In the genomic region with DNA sequence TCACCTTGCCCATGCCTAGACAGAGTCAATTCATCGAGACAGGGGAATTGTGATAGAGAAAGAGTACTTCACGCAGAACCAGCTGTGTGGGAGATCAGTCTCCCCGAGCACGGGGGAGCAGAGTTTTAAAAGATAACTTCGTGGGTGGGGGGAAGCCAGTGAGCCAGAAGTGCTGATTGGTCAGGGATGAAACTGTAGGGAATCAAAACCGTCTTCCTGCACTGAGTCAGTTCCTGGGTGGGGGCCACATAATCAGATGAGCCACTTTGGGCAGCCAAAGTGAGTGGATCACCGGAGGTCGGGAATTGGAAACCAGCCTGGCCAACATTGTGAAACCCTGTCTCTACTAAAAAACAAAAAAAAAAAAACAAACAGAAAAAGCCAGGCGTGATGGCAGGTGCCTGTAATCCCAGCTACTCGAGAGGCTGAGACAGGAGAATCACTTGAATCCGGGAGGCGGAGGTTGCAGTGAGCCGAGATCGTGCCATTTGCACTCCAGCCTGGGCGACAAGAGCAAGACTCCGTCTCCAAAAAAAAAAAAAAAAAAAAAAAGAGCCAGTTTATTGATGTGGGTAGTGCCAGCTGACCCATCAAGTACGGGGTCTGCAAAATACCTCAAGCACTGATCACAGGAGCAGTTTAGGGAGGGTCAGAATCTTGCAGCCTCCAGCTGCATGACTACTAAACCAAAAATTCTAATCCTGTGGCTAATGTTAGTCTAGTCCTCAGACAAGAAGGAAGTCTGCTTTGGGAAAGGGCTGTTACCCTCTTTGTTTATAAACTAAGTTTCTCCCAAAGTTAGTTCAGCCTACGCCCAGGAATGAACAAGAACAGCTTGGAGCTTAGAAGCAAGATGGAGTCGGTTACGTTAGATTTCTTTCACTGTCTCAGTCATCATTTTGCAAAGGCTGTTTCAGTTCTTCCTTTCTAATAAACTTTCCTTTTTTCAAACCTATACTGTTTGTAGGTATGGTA, we compare ENCODE assay signal across 9 cellular contexts. TPM values are rescaled to one million over a fixed set of nuclear protein-coding genes. Genes with fewer than 3 reads are reported as not detected.
DNase-seq lines count a peak whose midpoint lies in the region; ATAC-seq and TF ChIP-seq lines count a peak whose summit lies in the region.
"Had no signal": no experiment of that assay in that cellular context is flagged by ENCODE, and none has a peak within 500 bp of the region (broad histone marks: within the 10 kb centered on the region; RNA-seq: fewer than 3 reads in every experiment).

No MANE protein-coding gene starts in this region.

- POLR2A ChIA-PET in WTC11 (lab: Charles Lee): interaction anchor here (0.7 to 1.0 kb wide), 2 partner anchors 17 to 96 kb away, joined by 3 to 8 read pairs; no protein-coding TSS in a partner anchor

- peaks cover 76% of the 10 kb centered on the region for H3K4me1 Mint-ChIP-seq in activated CD8-positive, alpha-beta memory T cell treated with anti-CD3 and anti-CD28 coated beads, Interleukin-2, amount 10 ng/mL, durations not matched to agents 7 days and 5 days
- H3K4me1 Mint-ChIP-seq in WTC11: peaks cover 80% of the 10 kb centered on the region

- peak overlapping the region; percentile 16 for H3K4me3 Mint-ChIP-seq in activated CD8-positive, alpha-beta memory T cell treated with anti-CD3 and anti-CD28 coated beads, Interleukin-2, amount 10 ng/mL, durations not matched to agents 7 days and 5 days
- H3K4me3 Mint-ChIP-seq in WTC11: peak overlapping the region; percentile 55

- H3K9me3 Mint-ChIP-seq in activated CD8-positive, alpha-beta memory T cell treated with anti-CD3 and anti-CD28 coated beads, Interleukin-2, amount 10 ng/mL, durations not matched to agents 7 days and 5 days (ENCODE audit: low read depth): no peaks in the 10 kb centered on the region
- H3K9me3 Mint-ChIP-seq in WTC11: no peaks in the 10 kb centered on the region

- H3K36me3 Mint-ChIP-seq in activated CD8-positive, alpha-beta memory T cell treated with anti-CD3 and anti-CD28 coated beads, Interleukin-2, amount 10 ng/mL, durations not matched to agents 7 days and 5 days: peaks cover 35% of the 10 kb centered on the region
- no peaks in the 10 kb centered on the region for H3K36me3 Mint-ChIP-seq in WTC11

- no peaks in the 10 kb centered on the region for H3K27me3 Mint-ChIP-seq in activated CD8-positive, alpha-beta memory T cell treated with anti-CD3 and anti-CD28 coated beads, Interleukin-2, amount 10 ng/mL, durations not matched to agents 7 days and 5 days
- no peaks in the 10 kb centered on the region; the same call in 1 of the 2 replicates for H3K27me3 Mint-ChIP-seq in WTC11 (ENCODE audit: low read depth)

- DNase-seq in activated CD8-positive, alpha-beta memory T cell treated with anti-CD3 and anti-CD28 coated beads, Interleukin-2, amount 10 ng/mL, durations not matched to agents 7 days and 5 days: no peak
- no peak for DNase-seq in activated CD8-positive, alpha-beta memory T cell treated with anti-CD3 and anti-CD28 coated beads for 24 hours
- DNase-seq in WTC11 (ENCODE audit: low spot score) (peak; percentile 21), fibroblast of gingiva (ENCODE audit: low read depth) (peak; percentile 56), AML-193 (lab: John Stamatoyannopoulos, UW) (no peak)
- peak; percentile 20 to 66 for DNase-seq in stimulated activated CD4-positive, alpha-beta T cell treated with anti-CD3 and anti-CD28 coated beads, Interleukin-4, amount 100 ng/mL, for 4 hours
- DNase-seq: activated gamma-delta T cell treated with Interleukin-2 at 50 U/mL for 16 hours had no signal

- peak overlapping the region; percentile 58 for H3K27ac Mint-ChIP-seq in activated CD8-positive, alpha-beta memory T cell treated with anti-CD3 and anti-CD28 coated beads, Interleukin-2, amount 10 ng/mL, durations not matched to agents 7 days and 5 days
- H3K27ac Mint-ChIP-seq in WTC11: peak overlapping the region; percentile 99

- no peak for TF ChIP-seq CTCF in WTC11 (IDR thresholded peaks at IDR 0.05)

- CTCF ChIA-PET in activated CD8-positive, alpha-beta memory T cell treated with anti-CD3 and anti-CD28 coated beads, Interleukin-2, amount 10 ng/mL, durations not matched to agents 7 days and 5 days (lab: Charles Lee): interaction anchor here (1.2 to 1.9 kb wide), 2 partner anchors 84 to 103 kb away, joined by 3 to 9 read pairs; no protein-coding TSS in a partner anchor
- CTCF ChIA-PET in WTC11 (lab: Charles Lee): interaction anchor here (1.4 kb wide), 1 partner anchor 84 kb away, joined by 3 read pairs; no protein-coding TSS in a partner anchor

- ATAC-seq in activated CD8-positive, alpha-beta memory T cell treated with anti-CD3 and anti-CD28 coated beads, Interleukin-2, amount 10 ng/mL, durations not matched to agents 7 days and 5 days: no peak
- ATAC-seq in WTC11 (no peak), GM19463 (IDR thresholded peaks at IDR 0.05; ENCODE audit: unreplicated experiment) (no peak), HG02938 (IDR thresholded peaks at IDR 0.05; ENCODE audit: unreplicated experiment) (no peak)

TF ChIP-seq in WTC11, 78 proteins besides CTCF, POLR2A, EP300 and RAD21:
- TF ChIP-seq ZNF232 (CRISPR knock-in tag; IDR thresholded peaks at IDR 0.05) (no peak), ETV6 (CRISPR knock-in tag; IDR thresholded peaks at IDR 0.05) (no peak), MLX (CRISPR knock-in tag; IDR thresholded peaks at IDR 0.05) (no peak), FOXP4 (CRISPR knock-in tag; IDR thresholded peaks at IDR 0.05) (no peak), FOXK1 (CRISPR knock-in tag; IDR thresholded peaks at IDR 0.05) (no peak), SMAD3 (CRISPR knock-in tag; IDR thresholded peaks at IDR 0.05; ENCODE audit: borderline replicate concordance) (no peak)

RNA-seq across cellular contexts. Expression of gene TRIM39, which starts 3.9 kb away (rescaled TPM):
- total RNA-seq in activated CD8-positive, alpha-beta memory T cell treated with anti-CD3 and anti-CD28 coated beads, Interleukin-2, amount 10 ng/mL, durations not matched to agents 7 days and 5 days: 10 to 100 TPM; 13.6 to 16.4 TPM
- 22.7 to 24.9 TPM (median 24.0 TPM) in 3 replicates for total RNA-seq in WTC11 (2021)

RNA-seq across cellular contexts. Expression of gene RPP21, which starts 22.1 kb away (rescaled TPM):
- total RNA-seq in activated CD8-positive, alpha-beta memory T cell treated with anti-CD3 and anti-CD28 coated beads, Interleukin-2, amount 10 ng/mL, durations not matched to agents 7 days and 5 days: 10 to 100 TPM; 37.7 to 44.0 TPM
- 64.1 to 75.5 TPM (median 72.8 TPM) in 3 replicates for total RNA-seq in WTC11 (2021)

Comparison
In these comparisons a context has a peak if more than half of its experiments do, and no peak if none do; other contexts are left out.
1. DNase-seq: peak in WTC11 (single experiment), fibroblast of gingiva (single experiment) and stimulated activated CD4-positive, alpha-beta T cell treated with anti-CD3 and anti-CD28 coated beads, Interleukin-4, amount 100 ng/mL, for 4 hours (2 of 2); none in activated CD8-positive, alpha-beta memory T cell treated with anti-CD3 and anti-CD28 coated beads, Interleukin-2, amount 10 ng/mL, durations not matched to agents 7 days and 5 days (single experiment), activated CD8-positive, alpha-beta memory T cell treated with anti-CD3 and anti-CD28 coated beads for 24 hours (single experiment) and AML-193 (0 of 2).